Comparison of ENCODE assay signal across 20 cellular contexts in the genomic region with DNA sequence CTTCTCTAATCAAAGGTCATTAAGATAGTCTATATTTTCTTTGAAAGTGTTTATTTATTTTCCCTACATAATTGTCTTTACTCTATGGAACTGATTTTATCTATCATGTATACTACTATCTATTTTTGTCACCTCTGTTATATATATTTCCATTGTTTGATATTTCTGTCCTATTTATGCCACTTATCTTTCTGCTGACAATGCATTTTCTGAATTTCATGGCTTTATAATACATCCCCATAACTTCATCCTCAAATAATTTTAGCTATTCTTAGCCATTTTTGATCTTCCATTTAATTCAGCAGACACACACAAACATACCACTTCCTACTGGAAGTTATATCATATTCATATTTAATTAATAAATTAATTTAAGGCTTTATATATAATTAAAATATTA.
DNase-seq lines count a peak whose midpoint lies in the region; ATAC-seq, FAIRE-seq and TF ChIP-seq lines count a peak whose summit lies in the region.
"Had no signal": no experiment of that assay in that cellular context is flagged by ENCODE, and none has a peak within 500 bp of the region (broad histone marks: within the 10 kb centered on the region; RNA-seq: fewer than 3 reads in every experiment).

No MANE protein-coding gene starts in this region.

- H3K27ac ChIP-seq in IMR-90 (ENCODE audit: insufficient read depth, low read length) (no peak overlapping the region), H1 (ENCODE audit: low read depth, low read length) (no peak overlapping the region), prostate gland (no peak overlapping the region)
- H3K27ac ChIP-seq: BLaER1, C4-2B, GM23248 had no signal

- H2BK120ac ChIP-seq in IMR-90 (ENCODE audit: low read depth, low read length) (no peak overlapping the region), H1 (replicated peaks; ENCODE audit: low read depth, low read length) (no peak overlapping the region)

- H3K4me1 ChIP-seq in IMR-90 (ENCODE audit: control insufficient read depth, insufficient read depth, low read length), result no peaks in the 10 kb centered on the region
- H3K4me1 ChIP-seq in H1 (replicated peaks in 1 of 4; ENCODE audit: control insufficient read depth in 3 of 4, insufficient read depth in 4 of 4, low read length in 3 of 4), result 0 out of 7 replicates have a peak, but pooled peaks cover 0 to under 1% (median 0%) of the 10 kb centered on the region in 4 experiments
- H3K4me1 ChIP-seq in prostate gland (replicated peaks), result no peaks in the 10 kb centered on the region
- H3K4me1 ChIP-seq: BLaER1, Caco-2 had no signal

- H2AK9ac ChIP-seq in IMR-90 (replicated peaks; ENCODE audit: low read depth, low read length, poor library complexity), result no peak overlapping the region

- H4K8ac ChIP-seq in IMR-90 (ENCODE audit: low read depth in 2 of 2, low read length in 2 of 2) (no peak overlapping the region), H1 (ENCODE audit: extremely low read depth, insufficient read depth, low read length) (no peak overlapping the region)

- TF ChIP-seq EP300 in H1 (IDR thresholded peaks at IDR 0.05; ENCODE audit: borderline replicate concordance in 1 of 2, low read depth in 2 of 2, low read length in 2 of 2), result no peak

- H3K4me3 ChIP-seq in IMR-90 (ENCODE audit: insufficient read depth, low read depth, low read length) (no peak overlapping the region), H1 (ENCODE audit: extremely low read depth in 1 of 4, insufficient read depth in 2 of 4, low read depth in 3 of 4, low read length in 4 of 4) (no peak overlapping the region), prostate gland (no peak overlapping the region)
- H3K4me3 ChIP-seq: BLaER1, GM23248 had no signal

- H3K14ac ChIP-seq in IMR-90 (replicated peaks; ENCODE audit: low read depth, low read length) (no peak overlapping the region), H1 (ENCODE audit: insufficient read length) (no peak overlapping the region)

- no peak overlapping the region for H3K9ac ChIP-seq in IMR-90 (ENCODE audit: low read depth, low read length)
- no peak overlapping the region for H3K9ac ChIP-seq in H1 (replicated peaks in 1 of 4; ENCODE audit: extremely low read depth in 1 of 4, low read depth in 3 of 4, low read length in 3 of 4)
- H3K9ac ChIP-seq: BLaER1, GM23248 had no signal

- no peaks in the 10 kb centered on the region for H3K9me3 ChIP-seq in IMR-90 (ENCODE audit: control insufficient read depth, insufficient read depth, low read length)
- no peaks in the 10 kb centered on the region for H3K9me3 ChIP-seq in H1 (ENCODE audit: insufficient read depth in 2 of 2, low read depth in 1 of 2, low read length in 1 of 2)
- no peaks in the 10 kb centered on the region for H3K9me3 ChIP-seq in prostate gland
- H3K9me3 ChIP-seq: BLaER1, Caco-2 had no signal

- TF ChIP-seq CTCF in IMR-90 (conservative IDR thresholded peaks at IDR 0.05; ENCODE audit: low read depth, low read length), result no peak
- TF ChIP-seq CTCF in H1 (IDR thresholded peaks at IDR 0.05; ENCODE audit: control extremely low read depth in 1 of 3, insufficient read depth in 1 of 3, low read depth in 1 of 3, low read length in 3 of 3), result no peak
- no peak for TF ChIP-seq CTCF in prostate gland (IDR thresholded peaks at IDR 0.05)

- no peak overlapping the region for H2BK5ac ChIP-seq in IMR-90 (ENCODE audit: low read depth, low read length, poor library complexity, severe bottlenecking)
- no peak overlapping the region for H2BK5ac ChIP-seq in H1 (ENCODE audit: low read depth, low read length)

- H4K20me1 ChIP-seq in IMR-90 (ENCODE audit: insufficient read depth, low read length) (no peaks in the 10 kb centered on the region), H1 (replicated peaks in 1 of 2; ENCODE audit: control insufficient read depth in 1 of 2, insufficient read depth in 2 of 2, low read length in 2 of 2) (no peaks in the 10 kb centered on the region)
- H4K20me1 ChIP-seq: BLaER1 had no signal

- no TSS peak for BruUV-seq in IMR-90 (replicated peaks; lab: Mats Ljungman, UMichigan)

- H3K79me1 ChIP-seq in IMR-90 (ENCODE audit: low read depth in 1 of 2, low read length in 2 of 2) (no peaks in the 10 kb centered on the region), H1 (ENCODE audit: low read depth, low read length) (no peaks in the 10 kb centered on the region)

- in situ Hi-C loops in IMR-90 (cut with MboI; ENCODE audit: low sequenced_read_pairs), result no loop called here

- no peak overlapping the region for H2AK5ac ChIP-seq in IMR-90 (ENCODE audit: low read depth, low read length)
- H2AK5ac ChIP-seq in H1 (ENCODE audit: low read depth, low read length), result no peak overlapping the region

- H2BK15ac ChIP-seq in IMR-90 (ENCODE audit: low read depth, low read length) (no peak overlapping the region), H1 (ENCODE audit: low read length) (no peak overlapping the region)

- CTCF ChIA-PET in IMR-90 (lab: Yijun Ruan, JAX) (no interaction called here), H1 (lab: Charles Lee; ENCODE audit: partially characterized antibody) (no interaction called here)

- H3K27me3 ChIP-seq in IMR-90 (ENCODE audit: control insufficient read depth, insufficient read depth, low read length), result no peaks in the 10 kb centered on the region
- H3K27me3 ChIP-seq in H1 (replicated peaks in 1 of 4; ENCODE audit: control insufficient read depth in 3 of 4, extremely low read depth in 1 of 4, insufficient read depth in 3 of 4, low read length in 3 of 4), result no peaks in the 10 kb centered on the region
- no peaks in the 10 kb centered on the region for H3K27me3 ChIP-seq in prostate gland (replicated peaks; ENCODE audit: insufficient read depth)
- H3K27me3 ChIP-seq: BLaER1 had no signal

- dilution Hi-C loops in IMR-90 (cut with HindIII; ENCODE audit: low sequenced_read_pairs, unreplicated experiment), result no loop called here

- TF ChIP-seq POLR2A in IMR-90 (IDR thresholded peaks at IDR 0.05; ENCODE audit: low read depth, low read length) (no peak), H1 (IDR thresholded peaks at IDR 0.05; ENCODE audit: control extremely low read depth in 1 of 2, low read depth in 2 of 2, low read length in 2 of 2) (no peak), prostate gland (IDR thresholded peaks at IDR 0.05) (no peak)

- H3K4me2 ChIP-seq in IMR-90 (ENCODE audit: low read depth, low read length), result no peak overlapping the region
- no peak overlapping the region for H3K4me2 ChIP-seq in H1 (ENCODE audit: insufficient read depth in 1 of 2, low read depth in 2 of 2, low read length in 2 of 2)
- H3K4me2 ChIP-seq: BLaER1 had no signal

- H4K5ac ChIP-seq in IMR-90 (ENCODE audit: low read depth, low read length) (no peak overlapping the region), H1 (ENCODE audit: insufficient read length, low read depth, low read length) (no peak overlapping the region)

- H3K23ac ChIP-seq in IMR-90 (ENCODE audit: low read depth, low read length), result no peak overlapping the region
- no peak overlapping the region for H3K23ac ChIP-seq in H1 (ENCODE audit: insufficient read length)

- no peak overlapping the region for H3K18ac ChIP-seq in IMR-90 (ENCODE audit: low read depth, low read length)
- H3K18ac ChIP-seq in H1 (ENCODE audit: extremely low read depth, low read length), result no peak overlapping the region

- H2BK20ac ChIP-seq in IMR-90 (ENCODE audit: low read depth, low read length) (no peak overlapping the region), H1 (ENCODE audit: low read length) (no peak overlapping the region)

- no peaks in the 10 kb centered on the region for H3K23me2 ChIP-seq in H1 (ENCODE audit: low read depth, low read length)

- no peaks in the 10 kb centered on the region for H3K36me3 ChIP-seq in IMR-90 (ENCODE audit: control insufficient read depth, insufficient read depth, low read length)
- H3K36me3 ChIP-seq in H1 (ENCODE audit: control insufficient read depth in 2 of 4, insufficient read depth in 4 of 4, low read length in 3 of 4), result no peaks in the 10 kb centered on the region
- H3K36me3 ChIP-seq in prostate gland, result no peaks in the 10 kb centered on the region
- H3K36me3 ChIP-seq: BLaER1 had no signal

- no peaks in the 10 kb centered on the region for H3K9me1 ChIP-seq in IMR-90 (ENCODE audit: insufficient read depth, low read length)

- no peak for TF ChIP-seq RAD21 in IMR-90 (IDR thresholded peaks at IDR 0.05; ENCODE audit: low read length)
- no peak for TF ChIP-seq RAD21 in H1 (IDR thresholded peaks at IDR 0.05 in 1 of 2, conservative IDR thresholded peaks at IDR 0.05 in 1 of 2; ENCODE audit: low read depth in 2 of 2, low read length in 2 of 2)

- no peaks in the 10 kb centered on the region for H3K79me2 ChIP-seq in H1 (ENCODE audit: control insufficient read depth in 1 of 2, insufficient read depth in 2 of 2, low read length in 2 of 2)

- H3K4ac ChIP-seq in IMR-90 (ENCODE audit: low read depth, low read length) (no peak overlapping the region), H1 (replicated peaks; ENCODE audit: insufficient read length, low read depth, low read length) (no peak overlapping the region)

- H2AFZ ChIP-seq in IMR-90 (replicated peaks; ENCODE audit: low read length, poor library complexity) (no peak overlapping the region), H1 (ENCODE audit: low read length) (no peak overlapping the region)
- H2AFZ ChIP-seq: GM23248 had no signal

- no peak for ATAC-seq in IMR-90 (ENCODE audit: low read depth)
- ATAC-seq in HG02938 (IDR thresholded peaks at IDR 0.05; ENCODE audit: unreplicated experiment), result no peak
- ATAC-seq: CD8-positive, alpha-beta T cell; HCT116 had no signal

- no peak for DNase-seq in IMR-90
- no peak for DNase-seq in H1 (ENCODE audit: low read depth in 1 of 2, low spot score in 2 of 2)
- no peak for DNase-seq in effector CD4-positive, alpha-beta T cell
- no peak for DNase-seq in prostate gland (ENCODE audit: low spot score)
- DNase-seq: 8988T; Caco-2; CD4-positive, CD25-positive, alpha-beta regulatory T cell; CD8-positive, alpha-beta T cell; DMS153; DND-41; GM23248; H9 had no signal

- no peak overlapping the region for H3K56ac ChIP-seq in IMR-90 (ENCODE audit: extremely low read depth, insufficient read depth, low read length)
- no peak overlapping the region for H3K56ac ChIP-seq in H1 (replicated peaks; ENCODE audit: insufficient read length, low read depth, low read length)

- POLR2A ChIA-PET in IMR-90 (lab: Charles Lee; ENCODE audit: unreplicated experiment), result no interaction called here
- POLR2A ChIA-PET in H1 (lab: Charles Lee; ENCODE audit: partially characterized antibody), result no interaction called here

- H4K91ac ChIP-seq in IMR-90 (ENCODE audit: insufficient read depth, low read depth, low read length) (no peak overlapping the region), H1 (replicated peaks; ENCODE audit: insufficient read length, low read length) (no peak overlapping the region)

- intact Hi-C loops in IMR-90 (cut with micrococcal nuclease) (no loop called here), prostate gland (cut with DNase I) (no loop called here)

- no peak overlapping the region for H2BK12ac ChIP-seq in H1 (ENCODE audit: low read depth, low read length)

- FAIRE-seq in A204.1 (lab: Jason Lieb, UNC), result peak; percentile 52
- no peak for FAIRE-seq in H1 (lab: Jason Lieb, UNC)
- FAIRE-seq: G401.6, GM12892, GM19239 had no signal

TF ChIP-seq in H1, 55 proteins besides CTCF, POLR2A, EP300 and RAD21:
- TF ChIP-seq MAFK (IDR thresholded peaks at IDR 0.05; ENCODE audit: low read depth, low read length) (peak; percentile 97), YY1 (IDR thresholded peaks at IDR 0.05; ENCODE audit: low read depth, low read length) (no peak), JUN (IDR thresholded peaks at IDR 0.05; ENCODE audit: low read depth, low read length) (no peak)
